In the genomic region with DNA sequence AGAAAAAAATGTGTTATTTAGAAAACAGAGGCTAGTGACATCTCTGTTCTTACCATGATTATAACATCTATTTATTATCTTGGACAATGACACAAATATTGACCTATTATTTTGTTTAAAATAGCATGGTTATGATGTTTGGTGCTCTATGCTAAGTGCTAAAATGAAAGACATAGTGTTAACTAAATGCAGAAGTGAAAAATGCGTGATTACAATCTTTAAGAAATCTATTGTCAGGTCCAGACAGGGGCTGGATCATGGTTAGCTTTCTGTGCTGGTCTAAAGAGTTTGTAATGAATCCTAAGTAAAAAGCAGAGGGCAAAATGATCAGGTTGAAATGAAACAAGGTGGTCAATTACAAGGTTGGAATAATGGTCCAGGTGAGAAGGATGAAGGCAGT, we compare ENCODE assay signal across 3 cellular contexts.
A peak's percentile ranks its signal among the peaks of the same experiment; 100 is the strongest.
TF ChIP-seq lines count a peak whose summit lies in the region.

No MANE protein-coding gene starts in this region.

TF ChIP-seq in A549, 52 proteins besides CTCF, POLR2A, EP300 and RAD21:
- no peak for TF ChIP-seq HOXB13 (CRISPR knock-in tag; IDR thresholded peaks at IDR 0.05; ENCODE audit: low read depth)
- TF ChIP-seq, protein P1, sequence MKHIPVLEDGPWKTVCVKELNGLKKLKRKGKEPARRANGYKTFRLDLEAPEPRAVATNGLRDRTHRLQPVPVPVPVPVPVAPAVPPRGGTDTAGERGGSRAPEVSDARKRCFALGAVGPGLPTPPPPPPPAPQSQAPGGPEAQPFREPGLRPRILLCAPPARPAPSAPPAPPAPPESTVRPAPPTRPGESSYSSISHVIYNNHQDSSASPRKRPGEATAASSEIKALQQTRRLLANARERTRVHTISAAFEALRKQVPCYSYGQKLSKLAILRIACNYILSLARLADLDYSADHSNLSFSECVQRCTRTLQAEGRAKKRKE (CRISPR knock-in tag; IDR thresholded peaks at IDR 0.05; ENCODE audit: low read depth) = no peak
- no peak for TF ChIP-seq CEBPB (IDR thresholded peaks at IDR 0.05)
- no peak for TF ChIP-seq ZFP36 (IDR thresholded peaks at IDR 0.05; ENCODE audit: borderline replicate concordance, partially characterized antibody)
- TF ChIP-seq RCOR1 (IDR thresholded peaks at IDR 0.05; ENCODE audit: low read depth, low read length) = no peak
- TF ChIP-seq RNF2 (IDR thresholded peaks at IDR 0.05; ENCODE audit: borderline replicate concordance, low read depth) = no peak
- TF ChIP-seq PHF8 (IDR thresholded peaks at IDR 0.05; ENCODE audit: borderline replicate concordance, low read depth) = no peak
- no peak for TF ChIP-seq HEYL (CRISPR knock-in tag; IDR thresholded peaks at IDR 0.05)
TF ChIP-seq in A549: peak in this region for 0.

TF ChIP-seq in GM12891, 5 proteins besides CTCF, POLR2A, EP300 and RAD21:
- TF ChIP-seq SPI1 (IDR thresholded peaks at IDR 0.05; ENCODE audit: low read depth, low read length) (peak; percentile 68), POLR2AphosphoS5 (IDR thresholded peaks at IDR 0.05; ENCODE audit: low read depth, low read length) (no peak)

TF ChIP-seq in GM12878, 131 proteins besides CTCF, POLR2A, EP300 and RAD21:
- TF ChIP-seq ZNF687 (IDR thresholded peaks at IDR 0.05) = no peak
- TF ChIP-seq SPI1 (IDR thresholded peaks at IDR 0.05; ENCODE audit: borderline replicate concordance, insufficient read depth, low read depth, low read length) = peak; percentile 75; the same call in 1 of the 2 replicates
- no peak for TF ChIP-seq ESRRA (IDR thresholded peaks at IDR 0.05; ENCODE audit: low read length)
- peak; percentile 39; the same call in 1 of the 2 replicates for TF ChIP-seq NBN (IDR thresholded peaks at IDR 0.05)
- no peak; a peak in 1 of 4 replicates for TF ChIP-seq BHLHE40 (IDR thresholded peaks at IDR 0.05; ENCODE audit: borderline replicate concordance in 1 of 2, low read depth in 2 of 2, low read length in 1 of 2)
- TF ChIP-seq STAT1 (conservative IDR thresholded peaks at IDR 0.05) = no peak
- no peak for TF ChIP-seq BMI1 (IDR thresholded peaks at IDR 0.05; ENCODE audit: borderline replicate concordance)
- no peak for TF ChIP-seq SMAD5 (IDR thresholded peaks at IDR 0.05; ENCODE audit: low read depth)
- TF ChIP-seq RELA (IDR thresholded peaks at IDR 0.05; ENCODE audit: borderline replicate concordance, partially characterized antibody) = no peak
- no peak for TF ChIP-seq BCL11A (IDR thresholded peaks at IDR 0.05; ENCODE audit: low read depth, low read length)
- TF ChIP-seq NR2C1 (IDR thresholded peaks at IDR 0.05) = no peak
- no peak for TF ChIP-seq ZSCAN29 (IDR thresholded peaks at IDR 0.05)
- TF ChIP-seq ZNF622 (IDR thresholded peaks at IDR 0.05) = no peak
- TF ChIP-seq, protein P2, sequence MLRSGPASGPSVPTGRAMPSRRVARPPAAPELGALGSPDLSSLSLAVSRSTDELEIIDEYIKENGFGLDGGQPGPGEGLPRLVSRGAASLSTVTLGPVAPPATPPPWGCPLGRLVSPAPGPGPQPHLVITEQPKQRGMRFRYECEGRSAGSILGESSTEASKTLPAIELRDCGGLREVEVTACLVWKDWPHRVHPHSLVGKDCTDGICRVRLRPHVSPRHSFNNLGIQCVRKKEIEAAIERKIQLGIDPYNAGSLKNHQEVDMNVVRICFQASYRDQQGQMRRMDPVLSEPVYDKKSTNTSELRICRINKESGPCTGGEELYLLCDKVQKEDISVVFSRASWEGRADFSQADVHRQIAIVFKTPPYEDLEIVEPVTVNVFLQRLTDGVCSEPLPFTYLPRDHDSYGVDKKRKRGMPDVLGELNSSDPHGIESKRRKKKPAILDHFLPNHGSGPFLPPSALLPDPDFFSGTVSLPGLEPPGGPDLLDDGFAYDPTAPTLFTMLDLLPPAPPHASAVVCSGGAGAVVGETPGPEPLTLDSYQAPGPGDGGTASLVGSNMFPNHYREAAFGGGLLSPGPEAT (IDR thresholded peaks at IDR 0.05; ENCODE audit: low read depth) = 0 out of 2 replicates have a peak, but pooled peaks have one; percentile 37
- TF ChIP-seq DPF2 (IDR thresholded peaks at IDR 0.05) = 0 out of 2 replicates have a peak, but pooled peaks have one; percentile 40
- TF ChIP-seq EED (IDR thresholded peaks at IDR 0.05; ENCODE audit: low read depth) = no peak
- TF ChIP-seq YY1 (IDR thresholded peaks at IDR 0.05; ENCODE audit: low read depth, low read length) = no peak
- TF ChIP-seq, protein P3, sequence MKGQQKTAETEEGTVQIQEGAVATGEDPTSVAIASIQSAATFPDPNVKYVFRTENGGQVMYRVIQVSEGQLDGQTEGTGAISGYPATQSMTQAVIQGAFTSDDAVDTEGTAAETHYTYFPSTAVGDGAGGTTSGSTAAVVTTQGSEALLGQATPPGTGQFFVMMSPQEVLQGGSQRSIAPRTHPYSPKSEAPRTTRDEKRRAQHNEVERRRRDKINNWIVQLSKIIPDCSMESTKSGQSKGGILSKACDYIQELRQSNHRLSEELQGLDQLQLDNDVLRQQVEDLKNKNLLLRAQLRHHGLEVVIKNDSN (IDR thresholded peaks at IDR 0.05; ENCODE audit: borderline replicate concordance, extremely low read length, insufficient read depth, low read depth, low read length) = no peak
- TF ChIP-seq SIX5 (IDR thresholded peaks at IDR 0.05; ENCODE audit: low read depth, low read length, severe bottlenecking) = no peak
- no peak for TF ChIP-seq SREBF1 (IDR thresholded peaks at IDR 0.05; ENCODE audit: low read length)
- TF ChIP-seq CBFB (IDR thresholded peaks at IDR 0.05; ENCODE audit: low read depth) = no peak
- TF ChIP-seq MTA2 (IDR thresholded peaks at IDR 0.05; ENCODE audit: low read depth) = peak; percentile 70
- no peak for TF ChIP-seq ASH2L (IDR thresholded peaks at IDR 0.05; ENCODE audit: borderline replicate concordance, low read depth)
- TF ChIP-seq PAX5 (IDR thresholded peaks at IDR 0.05; ENCODE audit: borderline replicate concordance, low read depth, low read length) = no peak
- TF ChIP-seq NR2C2 (IDR thresholded peaks at IDR 0.05; ENCODE audit: borderline replicate concordance, control insufficient read depth, insufficient read length, low read depth) = no peak
- no peak for TF ChIP-seq JUNB (IDR thresholded peaks at IDR 0.05)
- no peak for TF ChIP-seq TARDBP (IDR thresholded peaks at IDR 0.05; ENCODE audit: borderline replicate concordance)
- no peak for TF ChIP-seq PML (IDR thresholded peaks at IDR 0.05; ENCODE audit: low read length)
- TF ChIP-seq NR2F1 (conservative IDR thresholded peaks at IDR 0.05) = no peak
- TF ChIP-seq ETV6 (conservative IDR thresholded peaks at IDR 0.05 in 1 of 2, IDR thresholded peaks at IDR 0.05 in 1 of 2; ENCODE audit: borderline replicate concordance in 1 of 2, low read depth in 1 of 2) = no peak
- TF ChIP-seq ZBED1 (IDR thresholded peaks at IDR 0.05; ENCODE audit: borderline replicate concordance) = no peak
- TF ChIP-seq TCF12 (IDR thresholded peaks at IDR 0.05; ENCODE audit: low read depth, low read length) = no peak
- no peak for TF ChIP-seq SMARCA5 (IDR thresholded peaks at IDR 0.05)
- TF ChIP-seq STAT3 (IDR thresholded peaks at IDR 0.05; ENCODE audit: low read depth, low read length) = no peak
- no peak for TF ChIP-seq RUNX3 (IDR thresholded peaks at IDR 0.05; ENCODE audit: low read length)
- TF ChIP-seq, protein P4, sequence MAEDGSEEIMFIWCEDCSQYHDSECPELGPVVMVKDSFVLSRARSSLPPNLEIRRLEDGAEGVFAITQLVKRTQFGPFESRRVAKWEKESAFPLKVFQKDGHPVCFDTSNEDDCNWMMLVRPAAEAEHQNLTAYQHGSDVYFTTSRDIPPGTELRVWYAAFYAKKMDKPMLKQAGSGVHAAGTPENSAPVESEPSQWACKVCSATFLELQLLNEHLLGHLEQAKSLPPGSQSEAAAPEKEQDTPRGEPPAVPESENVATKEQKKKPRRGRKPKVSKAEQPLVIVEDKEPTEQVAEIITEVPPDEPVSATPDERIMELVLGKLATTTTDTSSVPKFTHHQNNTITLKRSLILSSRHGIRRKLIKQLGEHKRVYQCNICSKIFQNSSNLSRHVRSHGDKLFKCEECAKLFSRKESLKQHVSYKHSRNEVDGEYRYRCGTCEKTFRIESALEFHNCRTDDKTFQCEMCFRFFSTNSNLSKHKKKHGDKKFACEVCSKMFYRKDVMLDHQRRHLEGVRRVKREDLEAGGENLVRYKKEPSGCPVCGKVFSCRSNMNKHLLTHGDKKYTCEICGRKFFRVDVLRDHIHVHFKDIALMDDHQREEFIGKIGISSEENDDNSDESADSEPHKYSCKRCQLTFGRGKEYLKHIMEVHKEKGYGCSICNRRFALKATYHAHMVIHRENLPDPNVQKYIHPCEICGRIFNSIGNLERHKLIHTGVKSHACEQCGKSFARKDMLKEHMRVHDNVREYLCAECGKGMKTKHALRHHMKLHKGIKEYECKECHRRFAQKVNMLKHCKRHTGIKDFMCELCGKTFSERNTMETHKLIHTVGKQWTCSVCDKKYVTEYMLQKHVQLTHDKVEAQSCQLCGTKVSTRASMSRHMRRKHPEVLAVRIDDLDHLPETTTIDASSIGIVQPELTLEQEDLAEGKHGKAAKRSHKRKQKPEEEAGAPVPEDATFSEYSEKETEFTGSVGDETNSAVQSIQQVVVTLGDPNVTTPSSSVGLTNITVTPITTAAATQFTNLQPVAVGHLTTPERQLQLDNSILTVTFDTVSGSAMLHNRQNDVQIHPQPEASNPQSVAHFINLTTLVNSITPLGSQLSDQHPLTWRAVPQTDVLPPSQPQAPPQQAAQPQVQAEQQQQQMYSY (CRISPR knock-in tag; IDR thresholded peaks at IDR 0.05) = no peak
- TF ChIP-seq ZZZ3 (IDR thresholded peaks at IDR 0.05; ENCODE audit: control insufficient read depth, insufficient read length, low read depth) = no peak
- TF ChIP-seq, protein P5, sequence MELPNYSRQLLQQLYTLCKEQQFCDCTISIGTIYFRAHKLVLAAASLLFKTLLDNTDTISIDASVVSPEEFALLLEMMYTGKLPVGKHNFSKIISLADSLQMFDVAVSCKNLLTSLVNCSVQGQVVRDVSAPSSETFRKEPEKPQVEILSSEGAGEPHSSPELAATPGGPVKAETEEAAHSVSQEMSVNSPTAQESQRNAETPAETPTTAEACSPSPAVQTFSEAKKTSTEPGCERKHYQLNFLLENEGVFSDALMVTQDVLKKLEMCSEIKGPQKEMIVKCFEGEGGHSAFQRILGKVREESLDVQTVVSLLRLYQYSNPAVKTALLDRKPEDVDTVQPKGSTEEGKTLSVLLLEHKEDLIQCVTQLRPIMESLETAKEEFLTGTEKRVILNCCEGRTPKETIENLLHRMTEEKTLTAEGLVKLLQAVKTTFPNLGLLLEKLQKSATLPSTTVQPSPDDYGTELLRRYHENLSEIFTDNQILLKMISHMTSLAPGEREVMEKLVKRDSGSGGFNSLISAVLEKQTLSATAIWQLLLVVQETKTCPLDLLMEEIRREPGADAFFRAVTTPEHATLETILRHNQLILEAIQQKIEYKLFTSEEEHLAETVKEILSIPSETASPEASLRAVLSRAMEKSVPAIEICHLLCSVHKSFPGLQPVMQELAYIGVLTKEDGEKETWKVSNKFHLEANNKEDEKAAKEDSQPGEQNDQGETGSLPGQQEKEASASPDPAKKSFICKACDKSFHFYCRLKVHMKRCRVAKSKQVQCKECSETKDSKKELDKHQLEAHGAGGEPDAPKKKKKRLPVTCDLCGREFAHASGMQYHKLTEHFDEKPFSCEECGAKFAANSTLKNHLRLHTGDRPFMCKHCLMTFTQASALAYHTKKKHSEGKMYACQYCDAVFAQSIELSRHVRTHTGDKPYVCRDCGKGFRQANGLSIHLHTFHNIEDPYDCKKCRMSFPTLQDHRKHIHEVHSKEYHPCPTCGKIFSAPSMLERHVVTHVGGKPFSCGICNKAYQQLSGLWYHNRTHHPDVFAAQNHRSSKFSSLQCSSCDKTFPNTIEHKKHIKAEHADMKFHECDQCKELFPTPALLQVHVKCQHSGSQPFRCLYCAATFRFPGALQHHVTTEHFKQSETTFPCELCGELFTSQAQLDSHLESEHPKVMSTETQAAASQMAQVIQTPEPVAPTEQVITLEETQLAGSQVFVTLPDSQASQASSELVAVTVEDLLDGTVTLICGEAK (IDR thresholded peaks at IDR 0.05; ENCODE audit: borderline replicate concordance) = no peak
- TF ChIP-seq GATAD2B (conservative IDR thresholded peaks at IDR 0.05; ENCODE audit: low read depth) = no peak
TF ChIP-seq in GM12878: peak in this region for 5.
